ENCODE assay signal across 18 cellular contexts in the genomic region with DNA sequence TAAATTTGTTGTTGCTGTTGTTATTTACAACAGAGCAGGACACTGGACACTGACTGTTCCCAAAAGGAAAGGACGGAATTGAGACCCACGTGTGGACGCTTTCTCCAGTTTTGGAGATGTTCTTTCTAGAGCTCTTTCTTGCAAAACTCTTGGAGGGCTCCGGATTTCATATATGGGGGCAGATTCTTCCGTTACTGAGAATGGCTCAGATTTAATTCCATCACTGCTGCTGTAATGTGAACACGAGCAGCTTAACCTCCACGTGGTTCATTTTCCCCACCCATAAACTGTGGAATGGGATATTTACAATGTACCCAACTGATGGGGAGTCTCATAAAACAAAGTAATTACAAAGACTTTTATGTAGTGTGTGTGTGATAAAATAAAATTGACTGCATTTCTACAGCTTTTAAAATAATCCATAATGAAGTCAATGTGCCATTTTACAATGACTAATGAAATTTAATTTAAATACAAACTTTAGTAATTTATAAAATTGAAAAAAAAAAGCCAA.
"Had no signal": no experiment of that assay in that cellular context is flagged by ENCODE, and none has a peak within 500 bp of the region (broad histone marks: within the 10 kb centered on the region; RNA-seq: fewer than 3 reads in every experiment).

No MANE protein-coding gene starts in this region.

- H3K9me3 ChIP-seq: neutrophil, right atrium auricular region, sigmoid colon, thyroid gland had no signal

- H3K4me3 ChIP-seq: lung, right atrium auricular region, sigmoid colon, skin epidermis, thyroid gland had no signal

- DNase-seq: effector memory CD8-positive, alpha-beta T cell; foreskin keratinocyte; kidney; left cardiac atrium; left ventricle myocardium superior; mesenchymal stem cell; posterior cingulate gyrus; sigmoid colon; stimulated activated naive CD4-positive, alpha-beta T cell treated with Interleukin-2 at 50 U/mL for 16 hours; thyroid gland had no signal

- H3K4me3 Mint-ChIP-seq: dendritic cell treated with granulocyte-macrophage colony-stimulating factor and Interleukin-4, amounts not matched to agents 40 ng/mL and 50 ng/mL, for 4 days; effector memory CD8-positive, alpha-beta T cell; natural killer cell treated with Interleukin-12 subunit alpha and Interleukin-12 subunit beta and Interleukin-15 and Interleukin-18, amount 100 ng/mL, for 72 hours; type B pancreatic cell had no signal

- H3K27ac ChIP-seq: foreskin keratinocyte, neutrophil, right atrium auricular region, thyroid gland had no signal

- H3K9me3 Mint-ChIP-seq: dendritic cell treated with granulocyte-macrophage colony-stimulating factor and Interleukin-4, amounts not matched to agents 40 ng/mL and 50 ng/mL, for 4 days; type B pancreatic cell had no signal

- H3K4me1 ChIP-seq: foreskin keratinocyte, thyroid gland had no signal

- ATAC-seq: effector memory CD8-positive, alpha-beta T cell; natural killer cell treated with Interleukin-12 subunit alpha and Interleukin-12 subunit beta and Interleukin-15 and Interleukin-18, amount 100 ng/mL, for 72 hours had no signal

- FAIRE-seq: colon, kidney had no signal

- H3K36me3 Mint-ChIP-seq: type B pancreatic cell had no signal

- H3K36me3 ChIP-seq: neutrophil, right atrium auricular region, sigmoid colon, thyroid gland had no signal

- H3K27me3 ChIP-seq: foreskin keratinocyte, right atrium auricular region, sigmoid colon, thyroid gland had no signal

- H3K27ac Mint-ChIP-seq: dendritic cell treated with granulocyte-macrophage colony-stimulating factor and Interleukin-4, amounts not matched to agents 40 ng/mL and 50 ng/mL, for 4 days; effector memory CD8-positive, alpha-beta T cell; natural killer cell treated with Interleukin-12 subunit alpha and Interleukin-12 subunit beta and Interleukin-15 and Interleukin-18, amount 100 ng/mL, for 72 hours; type B pancreatic cell had no signal
